Comparison of ENCODE assay signal across 20 cellular contexts in genomic region chr6:116136373-116136772, GRCh38. TPM values are rescaled to one million over a fixed set of nuclear protein-coding genes. Genes with fewer than 3 reads are reported as not detected.
DNase-seq lines count a peak whose midpoint lies in the region; ATAC-seq and TF ChIP-seq lines count a peak whose summit lies in the region.
"Had no signal": no experiment of that assay in that cellular context is flagged by ENCODE, and none has a peak within 500 bp of the region (broad histone marks: within the 10 kb centered on the region; RNA-seq: fewer than 3 reads in every experiment).

No MANE protein-coding gene starts in this region.

- H3K79me2 ChIP-seq in H9 (ENCODE audit: insufficient read depth, low read length): no peaks in the 10 kb centered on the region

- WGBS in H9 (ENCODE audit: extremely low coverage, insufficient read length, low lambda C conversion rate): no CpG with 5 or more reads among the region's 1 CpG

- peak overlapping the region; percentile 64 for H3K27ac Mint-ChIP-seq in central memory CD8-positive, alpha-beta T cell (ENCODE audit: low read depth)
- peak overlapping the region; percentile 77 to 83 for H3K27ac Mint-ChIP-seq in natural killer cell treated with Interleukin-12 subunit alpha and Interleukin-12 subunit beta and Interleukin-15 and Interleukin-18, amount 100 ng/mL, for 72 hours
- no peak overlapping the region for H3K27ac Mint-ChIP-seq in H9

- no peaks in the 10 kb centered on the region for H3K79me1 ChIP-seq in H9 (ENCODE audit: insufficient read depth, low read depth, low read length, poor library complexity, severe bottlenecking)

- no peak overlapping the region for H2BK12ac ChIP-seq in H9 (ENCODE audit: insufficient read length, low read depth, low read length)

- no peaks in the 10 kb centered on the region for H3K9me3 Mint-ChIP-seq in central memory CD8-positive, alpha-beta T cell
- H3K9me3 Mint-ChIP-seq in natural killer cell treated with Interleukin-12 subunit alpha and Interleukin-12 subunit beta and Interleukin-15 and Interleukin-18, amount 100 ng/mL, for 72 hours: no peaks in the 10 kb centered on the region
- no peaks in the 10 kb centered on the region for H3K9me3 Mint-ChIP-seq in H9

- no peaks in the 10 kb centered on the region for H3K27me3 Mint-ChIP-seq in central memory CD8-positive, alpha-beta T cell
- no peaks in the 10 kb centered on the region for H3K27me3 Mint-ChIP-seq in natural killer cell treated with Interleukin-12 subunit alpha and Interleukin-12 subunit beta and Interleukin-15 and Interleukin-18, amount 100 ng/mL, for 72 hours
- no peaks in the 10 kb centered on the region for H3K27me3 Mint-ChIP-seq in H9 (ENCODE audit: low read depth)

- no peak overlapping the region for H2AK5ac ChIP-seq in H9 (ENCODE audit: insufficient read length, low read length)

- no peak for TF ChIP-seq CTCF in H9 (conservative IDR thresholded peaks at IDR 0.05)

- H4K5ac ChIP-seq in H9 (ENCODE audit: insufficient read length, low read depth, low read length): no peak overlapping the region

- H3K27ac ChIP-seq in H9 (ENCODE audit: insufficient read length, low read depth, low read length): no peak overlapping the region
- H3K27ac ChIP-seq: Peyer's patch had no signal

- H3K9ac ChIP-seq in H9 (ENCODE audit: extremely low read depth, insufficient read length, low read length): no peak overlapping the region

- no peak overlapping the region for H3K23ac ChIP-seq in H9 (ENCODE audit: insufficient read length, low read depth, low read length)

- H3K56ac ChIP-seq in H9 (ENCODE audit: insufficient read length, low read depth, low read length): no peak overlapping the region

- no peak overlapping the region for H3K18ac ChIP-seq in H9 (ENCODE audit: insufficient read length, low read depth, low read length)

- H2AFZ ChIP-seq in H9 (ENCODE audit: low read length): no peak overlapping the region

- no peak for DNase-seq in central memory CD8-positive, alpha-beta T cell (ENCODE audit: low spot score in 2 of 2)
- no peak for DNase-seq in natural killer cell treated with Interleukin-12 subunit alpha and Interleukin-12 subunit beta and Interleukin-15 and Interleukin-18, amount 100 ng/mL, for 72 hours (ENCODE audit: low spot score)
- no peak for DNase-seq in stimulated activated CD4-positive, alpha-beta T cell treated with anti-CD3 and anti-CD28 coated beads, Interleukin-4, amount 100 ng/mL, for 1 hour
- no peak for DNase-seq in H9
- DNase-seq: ACHN; DMS79; KBM-7; NCI-H1417; NCI-H187; NCI-H2107; NCI-H510A; NCI-H748 treated with DMSO at 0.1 percent for 48 hours; NK-92 treated with Interleukin-12 subunit alpha and Interleukin-12 subunit beta, amount 100 ng/mL, for 24 hours; Peyer's patch had no signal

- H2BK20ac ChIP-seq in H9 (ENCODE audit: low read depth, low read length, poor library complexity, severe bottlenecking): no peak overlapping the region

- H3K4ac ChIP-seq in H9 (ENCODE audit: low read depth, low read length): no peak overlapping the region

- H2BK15ac ChIP-seq in H9 (ENCODE audit: low read depth, low read length): no peak overlapping the region

- no peak overlapping the region for H4K91ac ChIP-seq in H9 (ENCODE audit: insufficient read length, low read depth, low read length)

- no peak overlapping the region for H2BK5ac ChIP-seq in H9 (ENCODE audit: insufficient read length, low read length)

- no peaks in the 10 kb centered on the region for H3K9me3 ChIP-seq in H9 (ENCODE audit: control insufficient read depth, low read depth, low read length)
- H3K9me3 ChIP-seq: HAP-1, Peyer's patch had no signal

- H3T11ph ChIP-seq in H9 (ENCODE audit: low read length): no peak overlapping the region

- ATAC-seq in HG02642 (IDR thresholded peaks at IDR 0.05; ENCODE audit: poor library complexity, unreplicated experiment) (peak; percentile 5), HG03442 (IDR thresholded peaks at IDR 0.05; ENCODE audit: unreplicated experiment) (peak; percentile 22), HG03439 (IDR thresholded peaks at IDR 0.05; ENCODE audit: unreplicated experiment) (no peak)
- ATAC-seq in central memory CD8-positive, alpha-beta T cell (replicated peaks; ENCODE audit: extremely low read depth, poor library complexity, severe bottlenecking): no peak
- peak; percentile 22 to 54 for ATAC-seq in natural killer cell treated with Interleukin-12 subunit alpha and Interleukin-12 subunit beta and Interleukin-15 and Interleukin-18, amount 100 ng/mL, for 72 hours
- ATAC-seq: HepG2 had no signal

- H3K23me2 ChIP-seq in H9 (ENCODE audit: insufficient read length, low read depth, low read length, poor library complexity, severe bottlenecking): no peaks in the 10 kb centered on the region

- no peaks in the 10 kb centered on the region for H4K20me1 ChIP-seq in H9 (ENCODE audit: control insufficient read depth, insufficient read depth, insufficient read length)

- H3K27me3 ChIP-seq in H9 (ENCODE audit: insufficient read depth, low read length): no peaks in the 10 kb centered on the region
- H3K27me3 ChIP-seq: Peyer's patch had no signal

- peak overlapping the region; percentile 41 for H3K4me3 Mint-ChIP-seq in central memory CD8-positive, alpha-beta T cell
- H3K4me3 Mint-ChIP-seq in natural killer cell treated with Interleukin-12 subunit alpha and Interleukin-12 subunit beta and Interleukin-15 and Interleukin-18, amount 100 ng/mL, for 72 hours: peak overlapping the region; percentile 56
- H3K4me3 Mint-ChIP-seq in H9: no peak overlapping the region

- no peak overlapping the region for H3K14ac ChIP-seq in H9 (ENCODE audit: insufficient read depth, low read length)

- H2BK120ac ChIP-seq in H9 (ENCODE audit: low read depth, low read length, poor library complexity, severe bottlenecking): no peak overlapping the region

- H3K4me2 ChIP-seq in H9 (ENCODE audit: insufficient read depth, insufficient read length, low read length): no peak overlapping the region

- peaks cover 26% of the 10 kb centered on the region for H3K4me1 Mint-ChIP-seq in central memory CD8-positive, alpha-beta T cell
- H3K4me1 Mint-ChIP-seq in natural killer cell treated with Interleukin-12 subunit alpha and Interleukin-12 subunit beta and Interleukin-15 and Interleukin-18, amount 100 ng/mL, for 72 hours (ENCODE audit: low read depth in 2 of 2): peaks cover 27 to 30% of the 10 kb centered on the region in 2 donors
- peaks cover 18 to 22% of the 10 kb centered on the region in 2 experiments for H3K4me1 Mint-ChIP-seq in H9

- H4K8ac ChIP-seq in H9 (replicated peaks; ENCODE audit: insufficient read length, low read depth, low read length): no peak overlapping the region

- peaks cover 9% of the 10 kb centered on the region for H3K36me3 Mint-ChIP-seq in central memory CD8-positive, alpha-beta T cell (ENCODE audit: insufficient read depth)
- peaks cover 12% of the 10 kb centered on the region for H3K36me3 Mint-ChIP-seq in natural killer cell treated with Interleukin-12 subunit alpha and Interleukin-12 subunit beta and Interleukin-15 and Interleukin-18, amount 100 ng/mL, for 72 hours
- H3K36me3 Mint-ChIP-seq in H9 (ENCODE audit: insufficient read depth in 1 of 3, low read depth in 3 of 3): peaks cover 0 to 5% (median 0%) of the 10 kb centered on the region in 3 experiments; a peak in 2 of 7 replicates

- H3K4me1 ChIP-seq in H9 (ENCODE audit: insufficient read depth, low read length): peaks cover 2% of the 10 kb centered on the region; the same call in 1 of the 2 replicates
- H3K4me1 ChIP-seq: HAP-1, Peyer's patch had no signal

RNA-seq across cellular contexts. Expression of gene COL10A1, which starts 10.4 kb away (rescaled TPM):
- total RNA-seq in natural killer cell treated with Interleukin-12 subunit alpha and Interleukin-12 subunit beta and Interleukin-15 and Interleukin-18, amount 100 ng/mL, for 72 hours: not detected
- not detected in 2 replicates for total RNA-seq in H9 (2021)
- total RNA-seq: HepG2, Peyer's patch, SK-MEL-5 had no signal

RNA-seq across cellular contexts. Expression of gene NT5DC1, which starts 35.7 kb away (rescaled TPM):
- 10 to 100 TPM; 28.4 to 33.9 TPM for total RNA-seq in natural killer cell treated with Interleukin-12 subunit alpha and Interleukin-12 subunit beta and Interleukin-15 and Interleukin-18, amount 100 ng/mL, for 72 hours
- 54.2 and 64.9 TPM in 2 replicates for total RNA-seq in H9 (2021)

Comparison
In these comparisons a context has a peak if more than half of its experiments do, and no peak if none do; other contexts are left out.
1. ATAC-seq: peak in HG02642 (single experiment), HG03442 (single experiment) and natural killer cell treated with Interleukin-12 subunit alpha and Interleukin-12 subunit beta and Interleukin-15 and Interleukin-18, amount 100 ng/mL, for 72 hours (2 of 2); none in central memory CD8-positive, alpha-beta T cell (single experiment) and HG03439 (single experiment).
2. H3K27ac Mint-ChIP-seq: peak in central memory CD8-positive, alpha-beta T cell (single experiment) and natural killer cell treated with Interleukin-12 subunit alpha and Interleukin-12 subunit beta and Interleukin-15 and Interleukin-18, amount 100 ng/mL, for 72 hours (2 of 2); none in H9 (0 of 3).
3. H3K4me3 Mint-ChIP-seq: peak in central memory CD8-positive, alpha-beta T cell (single experiment) and natural killer cell treated with Interleukin-12 subunit alpha and Interleukin-12 subunit beta and Interleukin-15 and Interleukin-18, amount 100 ng/mL, for 72 hours (single experiment); none in H9 (0 of 2).